In the genomic region with DNA sequence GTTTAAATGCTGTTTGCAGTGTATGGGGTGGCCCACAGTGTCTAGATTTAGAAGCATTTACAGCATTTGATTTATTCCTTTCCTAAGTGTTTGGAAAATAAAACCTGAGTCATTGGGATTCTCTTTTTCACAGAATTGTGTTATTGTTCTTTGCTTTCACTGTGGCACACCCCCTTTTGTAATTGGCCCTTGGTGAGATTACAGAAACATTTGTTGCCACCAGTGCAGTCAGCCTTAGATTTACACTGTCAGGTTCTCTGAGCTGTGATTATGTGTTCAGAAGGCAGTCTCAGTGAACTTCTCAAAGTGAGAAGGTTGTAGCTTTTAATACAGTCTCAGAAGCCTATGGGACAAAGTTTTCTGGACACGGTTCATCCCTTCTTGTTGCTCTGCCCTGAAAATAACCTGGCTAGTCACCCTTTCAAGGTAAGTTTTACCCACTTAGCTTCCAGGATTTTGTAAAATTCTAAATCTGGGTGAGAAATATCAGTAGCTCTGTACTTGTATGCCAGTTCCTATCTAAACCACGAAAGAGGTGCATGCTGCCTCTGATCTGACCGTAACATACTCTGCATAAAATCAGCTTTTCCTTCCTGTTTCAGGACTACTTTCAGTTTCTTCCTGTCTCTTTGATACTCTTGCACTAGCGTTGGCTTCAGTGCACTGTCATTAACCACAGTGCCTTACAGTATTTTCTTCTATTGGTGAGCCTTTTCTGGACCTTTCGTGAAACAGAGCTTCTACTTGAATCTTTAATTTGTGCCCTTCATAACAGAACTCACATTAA, we compare ENCODE assay signal across 8 cellular contexts. TPM values are rescaled to one million over a fixed set of nuclear protein-coding genes. Genes with fewer than 3 reads are reported as not detected.
DNase-seq lines count a peak whose midpoint lies in the region; ATAC-seq, FAIRE-seq and TF ChIP-seq lines count a peak whose summit lies in the region.

No MANE protein-coding gene starts in this region.

- TF ChIP-seq RAD21 in GM12878 (IDR thresholded peaks at IDR 0.05; ENCODE audit: insufficient read depth, low read depth, low read length), result no peak

- no peaks in the 10 kb centered on the region for H3K9me1 ChIP-seq in keratinocyte (ENCODE audit: control insufficient read depth, extremely low read depth, insufficient read depth, low read length)

- H3K9me3 ChIP-seq in AG04450 (ENCODE audit: control insufficient read depth, insufficient read depth, low read length) (no peaks in the 10 kb centered on the region), GM12878 (replicated peaks; ENCODE audit: control insufficient read depth, insufficient read depth, low read length) (no peaks in the 10 kb centered on the region), keratinocyte (ENCODE audit: control insufficient read depth, low read depth, low read length) (no peaks in the 10 kb centered on the region)

- POLR2A ChIA-PET in AG04450 (lab: Yijun Ruan, JAX) (interaction anchor here (0.5 to 1.1 kb wide), 5 partner anchors 12 to 29 kb away, joined by 3 to 8 read pairs (median 3); partner anchors contain the start of gene RUFY3), GM12878 (lab: Charles Lee) (interaction anchor here (0.6 to 4.7 kb wide), 22 partner anchors 10 to 276 kb away, joined by 3 to 35 read pairs (median 4); partner anchors contain the start of gene RUFY3)

- H3K27ac ChIP-seq in AG04450 (ENCODE audit: low read depth, low read length), result peak overlapping the region; percentile 55
- H3K27ac ChIP-seq in GM12878 (ENCODE audit: control insufficient read depth, insufficient read depth), result peak overlapping the region; percentile 49
- peak overlapping the region; percentile 71 for H3K27ac ChIP-seq in keratinocyte (ENCODE audit: control insufficient read depth, insufficient read depth, low read length)

- 0% methylated on average over 5 of the region's 5 CpGs for WGBS in GM12878 (ENCODE audit: insufficient coverage, insufficient replicate concordance, low lambda C conversion rate, missing lambda C conversion rate)

- H3K4me1 ChIP-seq in GM12878 (ENCODE audit: control insufficient read depth, insufficient read depth, low read length) (peaks cover 30% of the 10 kb centered on the region), keratinocyte (ENCODE audit: control insufficient read depth, extremely low read depth, insufficient read depth, low read length) (peaks cover 12% of the 10 kb centered on the region)

- no peaks in the 10 kb centered on the region for H3K27me3 ChIP-seq in AG04450 (ENCODE audit: control insufficient read depth, insufficient read depth, low read length)
- H3K27me3 ChIP-seq in GM12878 (replicated peaks in 1 of 2; ENCODE audit: control insufficient read depth in 2 of 2, insufficient read depth in 2 of 2, low read length in 1 of 2), result no peaks in the 10 kb centered on the region
- no peaks in the 10 kb centered on the region for H3K27me3 ChIP-seq in keratinocyte (ENCODE audit: control insufficient read depth, extremely low read depth, insufficient read depth, low read length)

- TF ChIP-seq EP300 in GM12878 (IDR thresholded peaks at IDR 0.05; ENCODE audit: borderline replicate concordance in 1 of 2, control insufficient read depth in 1 of 2, low read depth in 2 of 2, low read length in 2 of 2), result 0 out of 4 replicates have a peak, but pooled peaks have one; percentile 1 to 14

- RAD21 ChIA-PET in GM12878 (lab: Charles Lee; ENCODE audit: unreplicated experiment), result interaction anchor here (0.7 to 5.8 kb wide), 31 partner anchors 11 to 275 kb away, joined by 3 to 86 read pairs (median 7); partner anchors contain the start of genes DCK, GRSF1, MOB1B and RUFY3

- CTCF ChIA-PET in AG04450 (lab: Charles Lee) (interaction anchor here (0.7 to 2.1 kb wide), 6 partner anchors 10 to 82 kb away, joined by 3 to 5 read pairs (median 4); no protein-coding TSS in a partner anchor), GM12878 (lab: Yijun Ruan, JAX) (interaction anchor here (0.7 to 6.5 kb wide), 28 partner anchors 11 to 275 kb away, joined by 3 to 77 read pairs (median 7); partner anchors contain the start of genes DCK, GRSF1, MOB1B and RUFY3)

- H3K36me3 ChIP-seq in GM12878 (ENCODE audit: control insufficient read depth in 2 of 2, insufficient read depth in 2 of 2, low read length in 1 of 2), result no peaks in the 10 kb centered on the region
- H3K36me3 ChIP-seq in keratinocyte (ENCODE audit: control insufficient read depth in 2 of 2, extremely low read depth in 1 of 2, insufficient read depth in 2 of 2, low read length in 2 of 2), result no peaks in the 10 kb centered on the region

- no peaks in the 10 kb centered on the region for H3K9me3 Mint-ChIP-seq in stimulated activated naive CD8-positive, alpha-beta T cell treated with anti-CD3 and anti-CD28 coated beads, Interleukin-15, Interleukin-2, amounts not matched to agents 100 ng/mL and 50 ng/mL, for 24 hours

- no peak overlapping the region for H3K9ac ChIP-seq in GM12878 (ENCODE audit: control insufficient read depth, insufficient read depth, low read length)
- H3K9ac ChIP-seq in keratinocyte (ENCODE audit: control insufficient read depth, extremely low read depth, insufficient read depth, low read length), result peak overlapping the region; percentile 61

- H3K4me3 ChIP-seq in AG04450 (ENCODE audit: low read depth, low read length) (peak overlapping the region; percentile 41), GM12878 (peak overlapping the region; percentile 62), keratinocyte (ENCODE audit: control insufficient read depth in 2 of 3, extremely low read depth in 1 of 3, insufficient read depth in 2 of 3, low read depth in 1 of 3, low read length in 3 of 3) (peak overlapping the region; percentile 15 to 72 (median 64))

- dilution Hi-C loops in keratinocyte (cut with MboI; ENCODE audit: extremely low pct_ligation_motif_present, low sequenced_read_pairs), result no loop called here

- in situ Hi-C loops in GM12878 (cut with MboI), result no loop called here

- no peaks in the 10 kb centered on the region for H3K36me3 Mint-ChIP-seq in stimulated activated naive CD8-positive, alpha-beta T cell treated with anti-CD3 and anti-CD28 coated beads, Interleukin-15, Interleukin-2, amounts not matched to agents 100 ng/mL and 50 ng/mL, for 24 hours (ENCODE audit: low read depth)

- TF ChIP-seq CTCF in AG04450 (IDR thresholded peaks at IDR 0.05; ENCODE audit: low read depth, low read length) (no peak), GM12878 (IDR thresholded peaks at IDR 0.05 in 2 of 3, conservative IDR thresholded peaks at IDR 0.05 in 1 of 3; ENCODE audit: control insufficient read depth in 2 of 3, extremely low read depth in 1 of 3, insufficient read depth in 1 of 3, low read depth in 3 of 3, low read length in 3 of 3) (no peak), keratinocyte (optimal IDR thresholded peaks at IDR 0.05 in 1 of 3, IDR thresholded peaks at IDR 0.05 in 1 of 3, conservative IDR thresholded peaks at IDR 0.05 in 1 of 3; ENCODE audit: extremely low read depth in 1 of 3, insufficient read depth in 2 of 3, low read length in 3 of 3) (no peak)

- H3K79me2 ChIP-seq in GM12878 (ENCODE audit: control insufficient read depth, insufficient read depth, low read length) (no peaks in the 10 kb centered on the region; the same call in 1 of the 2 replicates), keratinocyte (ENCODE audit: control insufficient read depth, insufficient read depth, low read length) (peaks cover 3% of the 10 kb centered on the region)

- ATAC-seq in GM18502 (IDR thresholded peaks at IDR 0.05; ENCODE audit: poor library complexity, unreplicated experiment), result peak; percentile 94
- ATAC-seq in HG02870 (IDR thresholded peaks at IDR 0.05; ENCODE audit: unreplicated experiment), result peak; percentile 88
- peak; percentile 92 for ATAC-seq in GM12878

- no peak for DNase-seq in AG04450 (ENCODE audit: low read depth, low spot score)
- peak; percentile 95 for DNase-seq in NOMO-1 treated with DMSO at 0.1 percent for 48 hours (lab: John Stamatoyannopoulos, UW; ENCODE audit: unreplicated experiment)
- peak; percentile 74 for DNase-seq in GM12878 (ENCODE audit: low read depth, low spot score)
- no peak for DNase-seq in keratinocyte (ENCODE audit: low read depth, low spot score)
- no peak for DNase-seq in NCI-H748 (lab: John Stamatoyannopoulos, UW; ENCODE audit: unreplicated experiment)

- peaks cover 43% of the 10 kb centered on the region for H3K4me1 Mint-ChIP-seq in stimulated activated naive CD8-positive, alpha-beta T cell treated with anti-CD3 and anti-CD28 coated beads, Interleukin-15, Interleukin-2, amounts not matched to agents 100 ng/mL and 50 ng/mL, for 24 hours (ENCODE audit: low read depth)

- no peak; the same call in 1 of the 2 replicates for TF ChIP-seq POLR2A in GM12878 (IDR thresholded peaks at IDR 0.05; ENCODE audit: low read depth, low read length)

- intact Hi-C loops in GM12878 (cut with micrococcal nuclease; ENCODE audit: unreplicated experiment), result loop anchor here (5.0 to 10.0 kb wide), 2 partner anchors 190 to 258 kb away; partner anchors contain the start of gene DCK

- H3K4me2 ChIP-seq in GM12878 (ENCODE audit: control insufficient read depth, insufficient read depth) (peak overlapping the region; percentile 66), keratinocyte (ENCODE audit: control insufficient read depth, extremely low read depth, insufficient read depth, low read depth, low read length) (peak overlapping the region; percentile 93)

- H3K4me3 Mint-ChIP-seq in stimulated activated naive CD8-positive, alpha-beta T cell treated with anti-CD3 and anti-CD28 coated beads, Interleukin-15, Interleukin-2, amounts not matched to agents 100 ng/mL and 50 ng/mL, for 24 hours, result peak overlapping the region; percentile 82

- H2AFZ ChIP-seq in GM12878 (ENCODE audit: control insufficient read depth, low read depth, low read length) (peak overlapping the region; percentile 0; the same call in 1 of the 2 replicates), keratinocyte (ENCODE audit: control insufficient read depth, low read length) (peak overlapping the region; percentile 57)

- SMC1A ChIA-PET in GM12878 (lab: Charles Lee; ENCODE audit: uncharacterized antibody, unreplicated experiment), result interaction anchor here (0.7 to 7.5 kb wide), 49 partner anchors 8 to 892 kb away, joined by 3 to 204 read pairs (median 7); partner anchors contain the start of genes DCK, ENAM, GRSF1 and JCHAIN

- BruUV-seq in GM12878 (replicated peaks; lab: Mats Ljungman, UMichigan), result no TSS peak

- peak overlapping the region; percentile 72 for H3K27ac Mint-ChIP-seq in stimulated activated naive CD8-positive, alpha-beta T cell treated with anti-CD3 and anti-CD28 coated beads, Interleukin-15, Interleukin-2, amounts not matched to agents 100 ng/mL and 50 ng/mL, for 24 hours

- FAIRE-seq in GM12878 (lab: Jason Lieb, UNC) (peak; percentile 96), keratinocyte (lab: Jason Lieb, UNC) (peak; percentile 87)

- H4K20me1 ChIP-seq in GM12878 (ENCODE audit: control insufficient read depth, insufficient read depth), result no peaks in the 10 kb centered on the region
- H4K20me1 ChIP-seq in keratinocyte (ENCODE audit: control insufficient read depth, extremely low read depth, insufficient read depth, low read length), result no peaks in the 10 kb centered on the region

- H3K27me3 Mint-ChIP-seq in stimulated activated naive CD8-positive, alpha-beta T cell treated with anti-CD3 and anti-CD28 coated beads, Interleukin-15, Interleukin-2, amounts not matched to agents 100 ng/mL and 50 ng/mL, for 24 hours, result no peaks in the 10 kb centered on the region

RNA-seq across cellular contexts. Expression of gene RUFY3, which starts 12.6 kb away (rescaled TPM):
- polyA plus RNA-seq in AG04450 (2011; rRNA removed) (39.1 and 57.9 TPM in 2 replicates), GM12878 (2011; rRNA removed) (9.1 and 9.4 TPM in 2 replicates), GM12878 (2014; fragmentation: Illumina TruSeq; extraction: Trizol) (21.4 and 35.8 TPM in 2 replicates), GM12878 (2014; fragmentation: Nextera tagmentation; extraction: Ambion mirVana) (1 to 10 TPM; 6.5 to 7.3 TPM), GM12878 (2014; rRNA removed) (14.8 and 15.1 TPM in 2 replicates), GM12878 (2016; fragmentation: Nextera tagmentation; extraction: Ambion mirVana) (10 to 100 TPM in 1 of 2 experiments, 1 to 10 TPM in 1; 5.1 to 11.1 TPM), keratinocyte (9.4 to 18.9 TPM (median 18.5 TPM) in 3 replicates)
- polyA minus RNA-seq in AG04450 (2011; rRNA and poly(A)+ RNA removed), result 36.0 and 42.0 TPM in 2 replicates
- total RNA-seq in GM12878 (2013; cell fraction: nucleolus; rRNA removed), result 41.0 and 44.3 TPM in 2 replicates
- total RNA-seq in GM12878 (2014; rRNA removed) (20.9 and 23.9 TPM in 2 replicates), GM12878 (2014; rRNA removed; fragmentation: Illumina TruSeq; extraction: Trizol) (26.9 and 27.7 TPM in 2 replicates), GM12878 (2021) (22.5 and 28.3 TPM in 2 replicates)
- polyA plus RNA-seq in GM12878 (2011; ENCODE audit: low read depth), result 9.8 TPM
- polyA plus RNA-seq in GM12878 (2011; cell fraction: cytosol; rRNA removed), result 1.9 and 2.9 TPM in 2 replicates
- 9.2 and 9.6 TPM in 2 replicates for polyA plus RNA-seq in GM12878 (2011; cell fraction: nucleus; rRNA removed)
- 10.1 and 12.5 TPM in 2 replicates for polyA plus RNA-seq in GM12878 (2012)
- polyA minus RNA-seq in GM12878 (2011; rRNA and poly(A)+ RNA removed), result 3.1 and 5.6 TPM in 2 replicates
- 1.7 and 2.3 TPM in 2 replicates for polyA minus RNA-seq in GM12878 (2011; cell fraction: cytosol; rRNA and poly(A)+ RNA removed)
- polyA minus RNA-seq in GM12878 (2011; cell fraction: nucleus; rRNA and poly(A)+ RNA removed), result 4.6 and 7.8 TPM in 2 replicates
- polyA plus RNA-seq in keratinocyte (2011; ENCODE audit: low read depth), result 100 TPM
- polyA plus RNA-seq in keratinocyte (2011; cell fraction: cytosol; rRNA removed), result 7.0 and 8.5 TPM in 2 replicates
- polyA plus RNA-seq in keratinocyte (2011; cell fraction: nucleus; rRNA removed), result 33.4 and 39.0 TPM in 2 replicates
- 10.6 and 24.3 TPM in 2 replicates for polyA plus RNA-seq in keratinocyte (2012; ENCODE audit: low replicate concordance)
- polyA minus RNA-seq in keratinocyte, result 4.5 to 12.7 TPM (median 6.1 TPM) in 3 replicates
- 8.6 TPM for polyA minus RNA-seq in keratinocyte (2011; cell fraction: cytosol; rRNA and poly(A)+ RNA removed)
- polyA minus RNA-seq in keratinocyte (2011; cell fraction: nucleus; rRNA and poly(A)+ RNA removed), result 16.0 and 36.1 TPM in 2 replicates

RNA-seq across cellular contexts. Expression of gene UTP3, which starts 46.0 kb away (rescaled TPM):
- polyA plus RNA-seq in AG04450 (2011; rRNA removed) (24.3 and 27.1 TPM in 2 replicates), GM12878 (2011; rRNA removed) (18.7 and 23.6 TPM in 2 replicates), GM12878 (2014; fragmentation: Illumina TruSeq; extraction: Trizol) (60.7 and 66.8 TPM in 2 replicates), GM12878 (2014; fragmentation: Nextera tagmentation; extraction: Ambion mirVana) (10 to 100 TPM; 15.8 to 21.1 TPM), GM12878 (2014; rRNA removed) (33.5 and 38.9 TPM in 2 replicates), GM12878 (2016; fragmentation: Nextera tagmentation; extraction: Ambion mirVana) (10 to 100 TPM; 21.5 to 23.4 TPM), keratinocyte (17.0 to 27.7 TPM (median 18.5 TPM) in 3 replicates)
- polyA minus RNA-seq in AG04450 (2011; rRNA and poly(A)+ RNA removed), result 7.5 and 10.6 TPM in 2 replicates
- total RNA-seq in GM12878 (2013; cell fraction: nucleolus; rRNA removed), result 16.7 and 17.2 TPM in 2 replicates
- total RNA-seq in GM12878 (2014; rRNA removed) (19.9 and 22.1 TPM in 2 replicates), GM12878 (2014; rRNA removed; fragmentation: Illumina TruSeq; extraction: Trizol) (28.5 and 29.2 TPM in 2 replicates), GM12878 (2021) (33.3 and 34.2 TPM in 2 replicates)
- polyA plus RNA-seq in GM12878 (2011; ENCODE audit: low read depth), result 25.5 TPM
- polyA plus RNA-seq in GM12878 (2011; cell fraction: cytosol; rRNA removed), result 12.4 and 14.0 TPM in 2 replicates
- 10.9 and 16.4 TPM in 2 replicates for polyA plus RNA-seq in GM12878 (2011; cell fraction: nucleus; rRNA removed)
- polyA plus RNA-seq in GM12878 (2012), result 32.8 and 41.8 TPM in 2 replicates
- 6.1 and 6.9 TPM in 2 replicates for polyA minus RNA-seq in GM12878 (2011; rRNA and poly(A)+ RNA removed)
- polyA minus RNA-seq in GM12878 (2011; cell fraction: cytosol; rRNA and poly(A)+ RNA removed), result 3.3 and 4.9 TPM in 2 replicates
- polyA minus RNA-seq in GM12878 (2011; cell fraction: nucleus; rRNA and poly(A)+ RNA removed), result 4.6 and 7.4 TPM in 2 replicates
- 32.6 TPM for polyA plus RNA-seq in keratinocyte (2011; ENCODE audit: low read depth)
- 24.7 and 30.0 TPM in 2 replicates for polyA plus RNA-seq in keratinocyte (2011; cell fraction: cytosol; rRNA removed)
- polyA plus RNA-seq in keratinocyte (2011; cell fraction: nucleus; rRNA removed), result 39.7 and 51.2 TPM in 2 replicates
- polyA plus RNA-seq in keratinocyte (2012; ENCODE audit: low replicate concordance), result 25.2 and 47.4 TPM in 2 replicates
- 3.4 to 5.5 TPM (median 4.3 TPM) in 3 replicates for polyA minus RNA-seq in keratinocyte
- polyA minus RNA-seq in keratinocyte (2011; cell fraction: cytosol; rRNA and poly(A)+ RNA removed), result 5.6 TPM
- polyA minus RNA-seq in keratinocyte (2011; cell fraction: nucleus; rRNA and poly(A)+ RNA removed), result 6.6 and 10.5 TPM in 2 replicates

Comparison
In these comparisons a context has a peak if more than half of its experiments do, and no peak if none do; other contexts are left out.
1. DNase-seq: peak in NOMO-1 treated with DMSO at 0.1 percent for 48 hours (single experiment) and GM12878 (single experiment); none in AG04450 (single experiment), keratinocyte (single experiment) and NCI-H748 (single experiment).
2. Peak in every context shown above with its lines, with median percentiles within 50 percentile points of each other: H3K27ac ChIP-seq, H3K4me3 ChIP-seq and ATAC-seq.